ENCODE assay signal across 9 cellular contexts in genomic region chr11:125494601-125494986, GRCh38. TPM values are rescaled to one million over a fixed set of nuclear protein-coding genes. Genes with fewer than 3 reads are reported as not detected.
DNase-seq lines count a peak whose midpoint lies in the region; TF ChIP-seq lines count a peak whose summit lies in the region.
"Had no signal": no experiment of that assay in that cellular context is flagged by ENCODE, and none has a peak within 500 bp of the region (broad histone marks: within the 10 kb centered on the region; RNA-seq: fewer than 3 reads in every experiment).

No MANE protein-coding gene starts in this region.

- peak overlapping the region; percentile 83 to 95 for H3K4me3 Mint-ChIP-seq in CD14-positive monocyte
- H3K4me3 Mint-ChIP-seq in IgD-negative memory B cell, result peak overlapping the region; percentile 62 to 95 (median 83)
- peak overlapping the region; percentile 98 for H3K4me3 Mint-ChIP-seq in endothelial cell (ENCODE audit: unreplicated experiment)

- H3K27me3 ChIP-seq in neuron (ENCODE audit: insufficient read depth, low read length), result no peaks in the 10 kb centered on the region

- H3K4me1 Mint-ChIP-seq in CD14-positive monocyte (peaks cover 24% of the 10 kb centered on the region), IgD-negative memory B cell (peaks cover 10 to 17% (median 11%) of the 10 kb centered on the region in 3 donors), endothelial cell (ENCODE audit: unreplicated experiment) (peaks cover 13% of the 10 kb centered on the region)

- peaks cover 42 to 68% (median 62%) of the 10 kb centered on the region in 3 donors for H3K27me3 Mint-ChIP-seq in CD14-positive monocyte (ENCODE audit: low read depth in 3 of 3)
- H3K27me3 Mint-ChIP-seq in IgD-negative memory B cell, result peaks cover 44% of the 10 kb centered on the region
- peaks cover 7% of the 10 kb centered on the region for H3K27me3 Mint-ChIP-seq in endothelial cell (ENCODE audit: unreplicated experiment)

- TF ChIP-seq CTCF in CD14-positive monocyte (IDR thresholded peaks at IDR 0.05) (no peak), endothelial cell (IDR thresholded peaks at IDR 0.05; ENCODE audit: unreplicated experiment) (no peak)

- intact Hi-C loops in CD14-positive monocyte (cut with micrococcal nuclease), result no loop called here

- H3K36me3 ChIP-seq in neuron (ENCODE audit: insufficient read depth, low read length), result peaks cover 3% of the 10 kb centered on the region

- peak overlapping the region; percentile 84 for H3K4me3 ChIP-seq in neuron (ENCODE audit: low read length)

- peak overlapping the region in 1 of 7 donors; percentile 28 for H3K27ac Mint-ChIP-seq in CD14-positive monocyte
- H3K27ac Mint-ChIP-seq in IgD-negative memory B cell, result peak overlapping the region in 1 of 3 donors; percentile 14
- H3K27ac Mint-ChIP-seq in endothelial cell (ENCODE audit: unreplicated experiment), result peak overlapping the region; percentile 52

- no peaks in the 10 kb centered on the region for H3K9me3 ChIP-seq in neuron (ENCODE audit: low read length)

- H3K36me3 Mint-ChIP-seq in CD14-positive monocyte (peaks cover 9 to 12% of the 10 kb centered on the region in 2 donors), IgD-negative memory B cell (no peaks in the 10 kb centered on the region), endothelial cell (ENCODE audit: low read depth, unreplicated experiment) (peaks cover 7% of the 10 kb centered on the region)

- peaks cover 16% of the 10 kb centered on the region for H3K4me1 ChIP-seq in neuron (ENCODE audit: insufficient read depth, low read length)

- H3K9me3 Mint-ChIP-seq in CD14-positive monocyte (peaks cover 0 to 16% (median 5%) of the 10 kb centered on the region in 7 donors), IgD-negative memory B cell (no peaks in the 10 kb centered on the region), endothelial cell (ENCODE audit: unreplicated experiment) (no peaks in the 10 kb centered on the region)

- H2AFZ ChIP-seq in neuron (ENCODE audit: low read depth, low read length), result peak overlapping the region; percentile 11

- DNase-seq in CD14-positive monocyte (ENCODE audit: low spot score) (no peak), endothelial cell (ENCODE audit: low spot score) (no peak), NCI-H2196 treated with DMSO at 0.1 percent for 48 hours (lab: John Stamatoyannopoulos, UW; ENCODE audit: unreplicated experiment) (no peak), HCEC 1CT (no peak), NCI-H1694 (lab: John Stamatoyannopoulos, UW) (no peak), H4 (ENCODE audit: low spot score) (no peak)
- DNase-seq: NCI-H1092 had no signal

RNA-seq across cellular contexts. Expression of gene FEZ1, which starts 1.5 kb away (rescaled TPM):
- polyA plus RNA-seq in CD14-positive monocyte (1 to 10 TPM in 1 of 2 donors, under 1 TPM in 1; 0.55 to 1.4 TPM), IgD-negative memory B cell (1.2 TPM)
- 56.0 TPM for total RNA-seq in endothelial cell (ENCODE audit: unreplicated experiment)
- total RNA-seq in H4 (2014; rRNA removed; shearing (Covaris generic)), result 1.8 and 2.9 TPM in 2 replicates

Comparison
In these comparisons a context has a peak if more than half of its experiments do, and no peak if none do; other contexts are left out.
1. RNA of gene FEZ1, which starts 1.5 kb away (total RNA-seq): 56.0 TPM in endothelial cell (single experiment); 1.8 to 2.9 TPM in H4; every median in the first group is over 10 times any median in the second.
2. Peak in every context shown above with its lines, with median percentiles within 50 percentile points of each other: H3K4me3 Mint-ChIP-seq.